8 cellular contexts compared by ENCODE assay signal in the genomic region with DNA sequence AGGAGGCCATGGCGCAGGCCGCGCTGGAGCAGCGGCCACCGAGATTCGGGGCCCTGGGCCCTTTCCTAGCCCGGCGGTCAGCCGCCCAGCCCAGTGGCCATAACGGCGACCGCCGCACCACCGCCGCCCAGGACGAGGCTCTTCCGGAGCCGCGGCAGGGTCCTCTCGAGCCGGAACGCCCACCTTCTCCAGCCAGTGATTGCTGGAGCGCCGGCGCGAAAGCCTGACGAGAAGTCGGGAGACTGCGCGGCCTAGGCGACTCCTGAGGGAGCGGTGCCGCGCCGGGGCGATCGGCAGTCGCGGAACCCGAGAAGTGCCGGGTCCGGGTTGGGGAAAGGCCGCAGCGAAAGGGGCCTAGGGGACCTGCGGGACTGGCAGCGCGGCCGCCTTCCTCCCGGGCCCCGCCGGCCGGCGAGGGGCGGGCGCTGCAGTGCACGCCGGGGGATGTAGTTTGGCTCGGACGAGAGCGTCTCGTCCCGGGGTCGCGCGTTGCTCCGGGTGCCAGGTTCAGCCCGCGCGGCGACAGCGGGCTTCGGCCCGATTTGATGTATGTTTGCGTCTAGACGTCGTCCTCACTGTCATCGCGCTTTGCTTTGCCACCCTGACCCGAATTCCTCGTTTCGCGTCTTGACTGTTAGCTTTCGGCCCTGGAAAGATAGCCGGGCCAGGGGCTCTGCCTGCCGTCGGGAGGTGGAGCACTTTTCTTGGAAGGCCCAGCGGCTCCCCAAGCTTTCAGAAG. TPM values are rescaled to one million over a fixed set of nuclear protein-coding genes. Genes with fewer than 3 reads are reported as not detected.
A peak's percentile ranks its signal among the peaks of the same experiment; 100 is the strongest.
DNase-seq lines count a peak whose midpoint lies in the region; ATAC-seq and TF ChIP-seq lines count a peak whose summit lies in the region.

A gene with protein sequence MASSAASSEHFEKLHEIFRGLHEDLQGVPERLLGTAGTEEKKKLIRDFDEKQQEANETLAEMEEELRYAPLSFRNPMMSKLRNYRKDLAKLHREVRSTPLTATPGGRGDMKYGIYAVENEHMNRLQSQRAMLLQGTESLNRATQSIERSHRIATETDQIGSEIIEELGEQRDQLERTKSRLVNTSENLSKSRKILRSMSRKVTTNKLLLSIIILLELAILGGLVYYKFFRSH (minus strand): TSS at position 153 of the 739 bp plus-strand sequence. CDS start 143 bp downstream, at position 10.

- H3K9me3 ChIP-seq in testis, result no peaks in the 10 kb centered on the region

- no peaks in the 10 kb centered on the region for H3K27me3 ChIP-seq in testis

- intact Hi-C loops in testis (cut with DNase I; ENCODE audit: low total_unique reads), result no loop called here

- no peaks in the 10 kb centered on the region for H3K36me3 ChIP-seq in testis (ENCODE audit: low read depth, missing control alignments)

- peak within 1 kb of the TSS; percentile 82 to 96 for H3K4me3 ChIP-seq in testis

- TF ChIP-seq POLR2A in testis (IDR thresholded peaks at IDR 0.05), result no peak

- H3K9me3 Mint-ChIP-seq in HFFc6, result no peaks in the 10 kb centered on the region

- H3K27ac Mint-ChIP-seq in HFFc6, result peak within 1 kb of the TSS; percentile 90

- no peaks in the 10 kb centered on the region for H3K27me3 Mint-ChIP-seq in HFFc6 (ENCODE audit: insufficient read depth)

- 0% methylated on average over 7 to 72 of the region's 87 CpGs for WGBS in testis, 2 donors

- DNase-seq in GM10266 (ENCODE audit: extremely low spot score), result peak; percentile 87
- DNase-seq in HFFc6, result peak; percentile 51
- DNase-seq in MV-4-11 (lab: John Stamatoyannopoulos, UW), result peak; percentile 64
- DNase-seq in activated naive CD4-positive, alpha-beta T cell treated with anti-CD3 and anti-CD28 coated beads, Interleukin-2, amount 50 U/mL, for 16 hours, result peak; percentile 82
- DNase-seq in glomerular endothelial cell (ENCODE audit: extremely low read depth, low read depth, low spot score), result peak; percentile 18
- DNase-seq in omental fat pad (ENCODE audit: low spot score), result no peak
- peak; percentile 83 for DNase-seq in testis

- H3K4me1 Mint-ChIP-seq in HFFc6 (ENCODE audit: low read depth), result peaks cover 16% of the 10 kb centered on the region

- no peak for TF ChIP-seq CTCF in GM10266 (IDR thresholded peaks at IDR 0.05; ENCODE audit: control insufficient read depth, insufficient read depth, low read depth, missing control alignments)
- TF ChIP-seq CTCF in HFFc6 (IDR thresholded peaks at IDR 0.05), result peak; percentile 32; the same call in 1 of the 2 replicates
- TF ChIP-seq CTCF in omental fat pad (IDR thresholded peaks at IDR 0.05), result no peak
- no peak for TF ChIP-seq CTCF in testis (IDR thresholded peaks at IDR 0.05)

- peak within 1 kb of the TSS; percentile 97 to 100 for H3K27ac ChIP-seq in testis

- peaks cover 17% of the 10 kb centered on the region for H3K4me1 ChIP-seq in testis

- ATAC-seq in SK-N-SH treated with all-trans-retinoic acid at 6 μM for 48 hours, result peak; percentile 95
- peak; percentile 96 for ATAC-seq in omental fat pad (ENCODE audit: low FRiP score)

- H3K4me3 Mint-ChIP-seq in HFFc6, result peak within 1 kb of the TSS; percentile 92

- peaks cover 21% of the 10 kb centered on the region for H3K36me3 Mint-ChIP-seq in HFFc6 (ENCODE audit: low read depth)

TF ChIP-seq in SK-N-SH treated with all-trans-retinoic acid at 6 μM for 48 hours, 23 proteins besides CTCF, POLR2A, EP300 and RAD21:
- TF ChIP-seq ZNF8 (CRISPR knock-in tag; IDR thresholded peaks at IDR 0.05) (no peak), RARB (CRISPR knock-in tag; IDR thresholded peaks at IDR 0.05) (no peak), ZNF565 (CRISPR knock-in tag; conservative IDR thresholded peaks at IDR 0.05; ENCODE audit: low read depth) (no peak; the same call in 1 of the 2 replicates), ISL1 (CRISPR knock-in tag; IDR thresholded peaks at IDR 0.05) (no peak), ARNTL (CRISPR knock-in tag; IDR thresholded peaks at IDR 0.05; ENCODE audit: borderline replicate concordance, low read depth) (no peak), ZC3H10 (CRISPR knock-in tag; IDR thresholded peaks at IDR 0.05) (no peak), ZFP30 (CRISPR knock-in tag; IDR thresholded peaks at IDR 0.05) (no peak), TOX (CRISPR knock-in tag; IDR thresholded peaks at IDR 0.05; ENCODE audit: borderline replicate concordance) (no peak), ZFP3 (CRISPR knock-in tag; IDR thresholded peaks at IDR 0.05) (no peak), OSR1 (CRISPR knock-in tag; IDR thresholded peaks at IDR 0.05) (no peak), PPARA (CRISPR knock-in tag; IDR thresholded peaks at IDR 0.05; ENCODE audit: borderline replicate concordance) (no peak), TCF4 (CRISPR knock-in tag; IDR thresholded peaks at IDR 0.05; ENCODE audit: borderline replicate concordance) (no peak), GLIS3 (CRISPR knock-in tag; IDR thresholded peaks at IDR 0.05) (no peak)
- TF ChIP-seq, protein P1, sequence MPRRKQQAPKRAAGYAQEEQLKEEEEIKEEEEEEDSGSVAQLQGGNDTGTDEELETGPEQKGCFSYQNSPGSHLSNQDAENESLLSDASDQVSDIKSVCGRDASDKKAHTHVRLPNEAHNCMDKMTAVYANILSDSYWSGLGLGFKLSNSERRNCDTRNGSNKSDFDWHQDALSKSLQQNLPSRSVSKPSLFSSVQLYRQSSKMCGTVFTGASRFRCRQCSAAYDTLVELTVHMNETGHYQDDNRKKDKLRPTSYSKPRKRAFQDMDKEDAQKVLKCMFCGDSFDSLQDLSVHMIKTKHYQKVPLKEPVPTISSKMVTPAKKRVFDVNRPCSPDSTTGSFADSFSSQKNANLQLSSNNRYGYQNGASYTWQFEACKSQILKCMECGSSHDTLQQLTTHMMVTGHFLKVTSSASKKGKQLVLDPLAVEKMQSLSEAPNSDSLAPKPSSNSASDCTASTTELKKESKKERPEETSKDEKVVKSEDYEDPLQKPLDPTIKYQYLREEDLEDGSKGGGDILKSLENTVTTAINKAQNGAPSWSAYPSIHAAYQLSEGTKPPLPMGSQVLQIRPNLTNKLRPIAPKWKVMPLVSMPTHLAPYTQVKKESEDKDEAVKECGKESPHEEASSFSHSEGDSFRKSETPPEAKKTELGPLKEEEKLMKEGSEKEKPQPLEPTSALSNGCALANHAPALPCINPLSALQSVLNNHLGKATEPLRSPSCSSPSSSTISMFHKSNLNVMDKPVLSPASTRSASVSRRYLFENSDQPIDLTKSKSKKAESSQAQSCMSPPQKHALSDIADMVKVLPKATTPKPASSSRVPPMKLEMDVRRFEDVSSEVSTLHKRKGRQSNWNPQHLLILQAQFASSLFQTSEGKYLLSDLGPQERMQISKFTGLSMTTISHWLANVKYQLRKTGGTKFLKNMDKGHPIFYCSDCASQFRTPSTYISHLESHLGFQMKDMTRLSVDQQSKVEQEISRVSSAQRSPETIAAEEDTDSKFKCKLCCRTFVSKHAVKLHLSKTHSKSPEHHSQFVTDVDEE (CRISPR knock-in tag; IDR thresholded peaks at IDR 0.05), result no peak
- TF ChIP-seq, protein P2, sequence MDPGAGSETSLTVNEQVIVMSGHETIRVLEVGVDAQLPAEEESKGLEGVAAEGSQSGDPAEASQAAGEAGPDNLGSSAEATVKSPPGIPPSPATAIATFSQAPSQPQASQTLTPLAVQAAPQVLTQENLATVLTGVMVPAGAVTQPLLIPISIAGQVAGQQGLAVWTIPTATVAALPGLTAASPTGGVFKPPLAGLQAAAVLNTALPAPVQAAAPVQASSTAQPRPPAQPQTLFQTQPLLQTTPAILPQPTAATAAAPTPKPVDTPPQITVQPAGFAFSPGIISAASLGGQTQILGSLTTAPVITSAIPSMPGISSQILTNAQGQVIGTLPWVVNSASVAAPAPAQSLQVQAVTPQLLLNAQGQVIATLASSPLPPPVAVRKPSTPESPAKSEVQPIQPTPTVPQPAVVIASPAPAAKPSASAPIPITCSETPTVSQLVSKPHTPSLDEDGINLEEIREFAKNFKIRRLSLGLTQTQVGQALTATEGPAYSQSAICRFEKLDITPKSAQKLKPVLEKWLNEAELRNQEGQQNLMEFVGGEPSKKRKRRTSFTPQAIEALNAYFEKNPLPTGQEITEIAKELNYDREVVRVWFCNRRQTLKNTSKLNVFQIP (CRISPR knock-in tag; IDR thresholded peaks at IDR 0.05; ENCODE audit: borderline replicate concordance, low read depth), result no peak
- TF ChIP-seq, protein P3, sequence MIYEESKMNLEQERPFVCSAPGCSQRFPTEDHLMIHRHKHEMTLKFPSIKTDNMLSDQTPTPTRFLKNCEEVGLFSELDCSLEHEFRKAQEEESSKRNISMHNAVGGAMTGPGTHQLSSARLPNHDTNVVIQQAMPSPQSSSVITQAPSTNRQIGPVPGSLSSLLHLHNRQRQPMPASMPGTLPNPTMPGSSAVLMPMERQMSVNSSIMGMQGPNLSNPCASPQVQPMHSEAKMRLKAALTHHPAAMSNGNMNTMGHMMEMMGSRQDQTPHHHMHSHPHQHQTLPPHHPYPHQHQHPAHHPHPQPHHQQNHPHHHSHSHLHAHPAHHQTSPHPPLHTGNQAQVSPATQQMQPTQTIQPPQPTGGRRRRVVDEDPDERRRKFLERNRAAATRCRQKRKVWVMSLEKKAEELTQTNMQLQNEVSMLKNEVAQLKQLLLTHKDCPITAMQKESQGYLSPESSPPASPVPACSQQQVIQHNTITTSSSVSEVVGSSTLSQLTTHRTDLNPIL (CRISPR knock-in tag; IDR thresholded peaks at IDR 0.05; ENCODE audit: low read depth), result no peak

RNA-seq across cellular contexts. Expression of the gene that starts here (rescaled TPM):
- 100 to 1,000 TPM; 154 to 178 (median 156) TPM for total RNA-seq in HFFc6 (2021; fragmentation: NEBNext Ultra II Directional; extraction: Animal tissue kit (Norgen Biotek cat#: 25700))
- total RNA-seq in glomerular endothelial cell, result 49.4 and 50.7 TPM in 2 replicates
- total RNA-seq in omental fat pad, result 100 to 1,000 TPM in 3 of 4 donors, 10 to 100 TPM in 1; 96.1 to 133 (median 114) TPM
- 10 to 100 TPM; 65.0 to 72.7 TPM for total RNA-seq in testis
- 143 TPM for polyA plus RNA-seq in testis (ENCODE audit: insufficient read depth, low read depth, low replicate concordance)
